31 cellular contexts compared by ENCODE assay signal in the genomic region with DNA sequence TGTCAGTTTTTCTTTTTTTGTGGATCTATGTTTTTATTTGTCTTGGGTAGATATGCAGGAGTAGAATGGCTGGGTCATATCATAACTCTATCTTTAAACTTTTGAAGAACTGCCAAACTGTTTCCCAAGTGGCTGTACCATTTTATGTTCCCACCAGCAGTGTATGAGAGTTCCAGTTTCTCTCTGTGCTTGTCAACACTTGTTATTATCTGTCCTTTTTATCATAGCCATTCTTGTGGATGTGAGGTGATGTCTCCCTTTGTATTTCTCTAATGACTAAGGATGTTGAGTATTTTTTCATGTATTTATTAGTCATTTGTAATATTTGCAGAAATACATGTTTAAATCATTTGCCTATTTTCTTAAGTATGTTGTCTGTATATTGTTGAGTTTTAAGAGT. TPM values are rescaled to one million over a fixed set of nuclear protein-coding genes. Genes with fewer than 3 reads are reported as not detected.
"Had no signal": no experiment of that assay in that cellular context is flagged by ENCODE, and none has a peak within 500 bp of the region (broad histone marks: within the 10 kb centered on the region; RNA-seq: fewer than 3 reads in every experiment).

No MANE protein-coding gene starts in this region.

- H3K27me3 ChIP-seq: colonic mucosa, esophagus squamous epithelium, gastrocnemius medialis, gastroesophageal sphincter had no signal

- H2AFZ ChIP-seq: hepatocyte had no signal

- H3K9me3 ChIP-seq: colonic mucosa, esophagus muscularis mucosa, esophagus squamous epithelium, gastrocnemius medialis, gastroesophageal sphincter, heart left ventricle, heart right ventricle had no signal

- H3K79me2 ChIP-seq: hepatocyte had no signal

- DNase-seq: colonic mucosa; cortex of kidney; dermis blood vessel endothelial cell; dorsolateral prefrontal cortex; effector CD4-positive, alpha-beta T cell; effector CD8-positive, alpha-beta T cell; effector memory CD4-positive, alpha-beta T cell; effector memory CD8-positive, alpha-beta T cell; endodermal cell; erythroblast; esophagus squamous epithelium; foreskin fibroblast; foreskin melanocyte; gastrocnemius medialis; glutamatergic neuron; head of caudate nucleus; heart left ventricle; heart right ventricle had no signal

- H3K4me1 Mint-ChIP-seq: endodermal cell had no signal

- H3K4me2 ChIP-seq: hepatocyte had no signal

- H3K36me3 ChIP-seq: colonic mucosa, esophagus muscularis mucosa, esophagus squamous epithelium, gastrocnemius medialis, gastroesophageal sphincter, heart left ventricle, heart right ventricle had no signal

- H3K27ac Mint-ChIP-seq: dendritic cell treated with granulocyte-macrophage colony-stimulating factor and Interleukin-4, amounts not matched to agents 40 ng/mL and 50 ng/mL, for 4 days; effector memory CD8-positive, alpha-beta T cell; endodermal cell had no signal

- H3K4me3 ChIP-seq: colonic mucosa, coronary artery, dorsolateral prefrontal cortex, esophagus muscularis mucosa, esophagus squamous epithelium, gastrocnemius medialis, gastroesophageal sphincter, heart left ventricle, heart right ventricle, hepatocyte had no signal

- H3K4me1 ChIP-seq: colonic mucosa, esophagus muscularis mucosa, gastroesophageal sphincter, heart left ventricle, heart right ventricle had no signal

- FAIRE-seq: colon, endometrium, frontal cortex had no signal

- H3K27ac ChIP-seq: colonic mucosa, coronary artery, dorsolateral prefrontal cortex, epithelial cell of prostate, esophagus muscularis mucosa, esophagus squamous epithelium, gastrocnemius medialis, gastroesophageal sphincter, heart left ventricle, heart right ventricle, hepatocyte had no signal

- H3K4me3 Mint-ChIP-seq: dendritic cell treated with granulocyte-macrophage colony-stimulating factor and Interleukin-4, amounts not matched to agents 40 ng/mL and 50 ng/mL, for 4 days; effector memory CD8-positive, alpha-beta T cell; endodermal cell had no signal

- ATAC-seq: effector memory CD8-positive, alpha-beta T cell; esophagus mucosa; gastrocnemius medialis; gastroesophageal sphincter; heart left ventricle; heart right ventricle had no signal

- H3K9me3 Mint-ChIP-seq: dendritic cell treated with granulocyte-macrophage colony-stimulating factor and Interleukin-4, amounts not matched to agents 40 ng/mL and 50 ng/mL, for 4 days; endodermal cell had no signal

RNA-seq across cellular contexts. Expression of a gene that starts 17.4 kb away (rescaled TPM):
- total RNA-seq: colonic mucosa, dermis microvascular lymphatic vessel endothelial cell, endothelial cell of umbilical vein, esophagus muscularis mucosa, gastrocnemius medialis had no signal
- polyA plus RNA-seq: endothelial cell of umbilical vein, fibroblast of lung had no signal
